Comparison of ENCODE assay signal across 16 cellular contexts in the genomic region with DNA sequence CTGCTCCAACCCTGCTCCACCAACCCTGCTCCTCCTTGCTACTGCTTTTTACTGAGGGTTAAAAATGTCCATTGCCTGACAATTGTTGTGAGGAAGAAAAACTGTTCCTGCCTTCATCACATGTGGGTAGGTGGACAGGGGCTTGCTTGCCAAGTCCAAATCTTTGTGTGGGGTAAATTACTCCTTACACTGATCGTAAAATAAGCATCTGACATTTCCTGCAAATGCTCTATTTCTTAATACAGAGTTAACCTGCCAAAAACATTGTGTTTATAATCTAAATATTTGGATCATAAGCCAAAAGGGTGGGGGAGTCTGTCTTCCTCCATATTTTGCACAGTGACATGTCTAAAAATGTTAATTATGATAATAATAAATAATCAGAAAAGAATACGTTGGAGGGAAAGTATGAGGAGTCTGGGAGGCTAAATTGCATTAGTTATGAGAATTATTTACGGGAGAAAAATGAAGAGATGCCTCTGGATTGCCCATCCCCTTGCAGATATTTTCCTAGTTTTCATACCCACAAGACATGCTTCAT.
"Had no signal": no experiment of that assay in that cellular context is flagged by ENCODE, and none has a peak within 500 bp of the region (broad histone marks: within the 10 kb centered on the region; RNA-seq: fewer than 3 reads in every experiment).

No MANE protein-coding gene starts in this region.

- H3K4me1 ChIP-seq: psoas muscle had no signal

- H3K27me3 ChIP-seq: body of pancreas, esophagus squamous epithelium, SJCRH30 had no signal

- ATAC-seq: body of pancreas; psoas muscle; stimulated activated naive CD8-positive, alpha-beta T cell treated with anti-CD3 and anti-CD28 coated beads, Interleukin-15, amount 100 ng/mL, for 72 hours; T-helper 17 cell; WTC11 had no signal

- H3K4me3 ChIP-seq: body of pancreas, coronary artery, esophagus squamous epithelium, psoas muscle, SJCRH30 had no signal

- H3K27ac ChIP-seq: body of pancreas, coronary artery, psoas muscle, SJCRH30 had no signal

- DNase-seq: activated CD4-positive, alpha-beta memory T cell treated with anti-CD3 and anti-CD28 coated beads, Interleukin-2, amount 10 ng/mL, durations not matched to agents 7 days and 5 days; activated CD4-positive, alpha-beta T cell treated with anti-CD3 and anti-CD28 coated beads for 4 hours; activated effector memory CD4-positive, alpha-beta T cell treated with Interleukin-2 at 50 U/mL for 16 hours; activated naive CD4-positive, alpha-beta T cell treated with anti-CD3 and anti-CD28 coated beads, Interleukin-2, amount 50 U/mL, for 16 hours; activated T-cell treated with anti-CD3 and anti-CD28 coated beads, Interleukin-2, amount 50 U/mL, for 24 hours; amniotic stem cell; body of pancreas; esophagus squamous epithelium; mesenchymal stem cell; psoas muscle; SJCRH30; stimulated activated CD4-positive, alpha-beta T cell treated with anti-CD3 and anti-CD28 coated beads, Interleukin-1b, Interleukin-23, amount 100 ng/mL, for 48 hours; stimulated activated naive CD8-positive, alpha-beta T cell treated with anti-CD3 and anti-CD28 coated beads, Interleukin-15, amount 100 ng/mL, for 72 hours; T-helper 17 cell had no signal
